ENCODE assay signal across 9 cellular contexts in the genomic region with DNA sequence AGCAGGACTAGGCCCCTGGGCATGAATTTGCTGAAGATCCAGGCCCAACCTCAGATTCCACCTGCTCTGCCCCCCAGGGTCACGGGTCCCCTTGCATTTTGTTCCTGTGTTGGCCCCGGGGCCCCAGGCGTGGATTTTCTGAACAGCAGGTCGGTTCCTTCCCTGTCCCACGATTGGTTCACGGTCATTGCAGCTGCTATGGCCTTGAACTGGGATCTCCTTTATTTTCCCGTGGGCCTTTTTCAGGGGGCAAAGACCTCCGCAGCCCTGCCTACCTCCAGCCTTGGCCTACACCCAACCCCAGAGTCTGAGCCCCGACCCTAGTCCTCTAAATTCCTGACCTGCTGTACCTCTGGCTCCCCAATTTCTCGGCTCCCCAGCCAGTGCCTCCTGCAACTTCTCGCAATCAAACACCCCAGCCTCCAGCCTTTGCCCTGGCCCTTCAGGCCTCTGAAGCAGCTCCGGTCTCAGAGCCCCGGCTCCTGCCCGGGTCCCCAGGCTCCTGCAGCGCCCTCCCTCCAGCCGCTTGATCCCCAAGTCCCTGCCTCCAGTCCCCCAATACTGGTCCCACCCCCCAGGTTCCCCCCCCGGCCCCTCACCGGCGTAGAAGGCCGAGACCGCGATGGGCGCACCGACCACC. TPM values are rescaled to one million over a fixed set of nuclear protein-coding genes. Genes with fewer than 3 reads are reported as not detected.
DNase-seq lines count a peak whose midpoint lies in the region; ATAC-seq and TF ChIP-seq lines count a peak whose summit lies in the region.
"Not testable (repeated sequence)": the region's sequence is repeated elsewhere in the genome, so short reads cannot be mapped to it uniquely, and the experiment has no call there.
"Had no signal": no experiment of that assay in that cellular context is flagged by ENCODE, and none has a peak within 500 bp of the region (broad histone marks: within the 10 kb centered on the region; RNA-seq: fewer than 3 reads in every experiment).

No MANE protein-coding gene starts in this region.

- not testable (repeated sequence) for H3K4me1 ChIP-seq in A673 (ENCODE audit: insufficient read depth, low read length, poor library complexity, severe bottlenecking); HCT116 (ENCODE audit: control insufficient read depth in 1 of 2, insufficient read depth in 2 of 2, low read length in 2 of 2); right cardiac atrium (ENCODE audit: control insufficient read depth, insufficient read depth, low read length)

- peak overlapping the region; percentile 61 for H3K9ac ChIP-seq in HCT116 (ENCODE audit: low read length)

- POLR2A ChIA-PET in A673 (lab: Charles Lee; ENCODE audit: low non-redundant PET), result not testable (repeated sequence)
- POLR2A ChIA-PET in HCT116 (lab: Charles Lee), result interaction anchor here (0.6 kb wide), 1 partner anchor 13 kb away, joined by 5 read pairs; no protein-coding TSS in a partner anchor
- POLR2A ChIA-PET in naive thymus-derived CD8-positive, alpha-beta T cell (lab: Charles Lee), result interaction anchor here (0.9 to 1.5 kb wide), 3 partner anchors 26 to 257 kb away, joined by 3 to 4 read pairs (median 4); a partner anchor contains a TSS

- H3K4me2 ChIP-seq in HCT116 (ENCODE audit: low read length), result peak overlapping the region; percentile 68

- not testable (repeated sequence) for TF ChIP-seq CTCF in A673 (conservative IDR thresholded peaks at IDR 0.05; ENCODE audit: low read depth, low read length); HCT116 (IDR thresholded peaks at IDR 0.05 in 2 of 3, conservative IDR thresholded peaks at IDR 0.05 in 1 of 3; ENCODE audit: borderline replicate concordance in 1 of 3, insufficient read depth in 1 of 3, low read depth in 2 of 3, low read length in 2 of 3); coronary artery (IDR thresholded peaks at IDR 0.05)

- not testable (repeated sequence) for TF ChIP-seq POLR2A in HCT116 (IDR thresholded peaks at IDR 0.05; ENCODE audit: borderline replicate concordance, extremely low read depth, insufficient read depth, insufficient read length)

- H3K27ac ChIP-seq in A673 (ENCODE audit: low read depth, low read length, poor library complexity, severe bottlenecking), result peak overlapping the region; percentile 47
- not testable (repeated sequence) for H3K27ac ChIP-seq in HCT116 (ENCODE audit: low read depth, low read length); coronary artery; right cardiac atrium (ENCODE audit: low read length)

- CTCF ChIA-PET in A673 (lab: Charles Lee); HCT116 (lab: Charles Lee): not testable (repeated sequence)

- H3K27ac Mint-ChIP-seq in activated T-helper 1 cell treated with anti-CD3 and anti-CD28 coated beads, Interleukin-12 subunit alpha, Interleukin-12 subunit beta, Interleukin-2, Interleukin-4 antibody, amounts not matched to agents 30 ng/mL and 10 ng/mL and 1 ng/mL, durations not matched to agents 14 hours and 24 hours and 36 hours, result not testable (repeated sequence)
- peak overlapping the region in 9 of 10 donors; percentile 34 to 91 (median 62) for H3K27ac Mint-ChIP-seq in naive thymus-derived CD8-positive, alpha-beta T cell
- H3K27ac Mint-ChIP-seq in stimulated activated naive B cell treated with anti-CD40 and anti-IgM and Interleukin-4, amounts not matched to agents 10 μg/mL and 1 μg/mL and 100 μg/mL, for 72 hours, result peak overlapping the region; percentile 59

- peak overlapping the region; percentile 85 for H3K4me3 Mint-ChIP-seq in activated T-helper 1 cell treated with anti-CD3 and anti-CD28 coated beads, Interleukin-12 subunit alpha, Interleukin-12 subunit beta, Interleukin-2, Interleukin-4 antibody, amounts not matched to agents 30 ng/mL and 10 ng/mL and 1 ng/mL, durations not matched to agents 14 hours and 24 hours and 36 hours
- peak overlapping the region; percentile 76 to 91 (median 84) for H3K4me3 Mint-ChIP-seq in naive thymus-derived CD8-positive, alpha-beta T cell
- H3K4me3 Mint-ChIP-seq in stimulated activated naive B cell treated with anti-CD40 and anti-IgM and Interleukin-4, amounts not matched to agents 10 μg/mL and 1 μg/mL and 100 μg/mL, for 72 hours, result peak overlapping the region; percentile 80 to 85

- H3K9me3 ChIP-seq in A673 (ENCODE audit: low read depth, low read length, poor library complexity, severe bottlenecking); HCT116 (ENCODE audit: control insufficient read depth in 1 of 2, insufficient read depth in 1 of 2, low read depth in 1 of 2, low read length in 2 of 2); right cardiac atrium (ENCODE audit: control insufficient read depth, low read length): not testable (repeated sequence)

- not testable (repeated sequence) for H3K4me1 Mint-ChIP-seq in activated T-helper 1 cell treated with anti-CD3 and anti-CD28 coated beads, Interleukin-12 subunit alpha, Interleukin-12 subunit beta, Interleukin-2, Interleukin-4 antibody, amounts not matched to agents 30 ng/mL and 10 ng/mL and 1 ng/mL, durations not matched to agents 14 hours and 24 hours and 36 hours (ENCODE audit: low read depth)
- H3K4me1 Mint-ChIP-seq in naive thymus-derived CD8-positive, alpha-beta T cell, result peaks cover 13 to 27% (median 20%) of the 10 kb centered on the region in 4 donors
- H3K4me1 Mint-ChIP-seq in stimulated activated naive B cell treated with anti-CD40 and anti-IgM and Interleukin-4, amounts not matched to agents 10 μg/mL and 1 μg/mL and 100 μg/mL, for 72 hours, result peaks cover 7 to 28% of the 10 kb centered on the region in 2 donors

- not testable (repeated sequence) for H4K20me1 ChIP-seq in HCT116 (ENCODE audit: insufficient read depth)

- DNase-seq in A673 (ENCODE audit: low spot score); HCT116 (ENCODE audit: low read depth, low spot score); activated T-helper 1 cell treated with anti-CD3 and anti-CD28 coated beads, Interleukin-12 subunit alpha, Interleukin-12 subunit beta, Interleukin-2, Interleukin-4 antibody, amounts not matched to agents 30 ng/mL and 10 ng/mL and 1 ng/mL, durations not matched to agents 14 hours and 24 hours and 36 hours (ENCODE audit: low spot score); coronary artery (ENCODE audit: low spot score); naive thymus-derived CD8-positive, alpha-beta T cell; stimulated activated naive B cell treated with anti-CD40 and anti-IgM and Interleukin-4, amounts not matched to agents 10 μg/mL and 1 μg/mL and 100 μg/mL, for 72 hours: not testable (repeated sequence)
- peak; percentile 14 for DNase-seq in RKO (ENCODE audit: low spot score)
- DNase-seq in right cardiac atrium, result peak in 1 of 3 donors; percentile 21

- not testable (repeated sequence) for H3K9me2 ChIP-seq in HCT116 (ENCODE audit: insufficient read depth)

- intact Hi-C loops in A673 (cut with micrococcal nuclease; ENCODE audit: unreplicated experiment); HCT116 (cut with micrococcal nuclease); right cardiac atrium (cut with DNase I): not testable (repeated sequence)
- intact Hi-C loops in activated T-helper 1 cell treated with anti-CD3 and anti-CD28 coated beads, Interleukin-12 subunit alpha, Interleukin-12 subunit beta, Interleukin-2, Interleukin-4 antibody, amounts not matched to agents 30 ng/mL and 10 ng/mL and 1 ng/mL, durations not matched to agents 14 hours and 24 hours and 36 hours (cut with micrococcal nuclease), result loop anchor here (5.0 kb wide), 1 partner anchor 65 kb away; no protein-coding TSS in a partner anchor

- H3K79me2 ChIP-seq in HCT116 (ENCODE audit: insufficient read depth, low read length), result not testable (repeated sequence)

- H2AFZ ChIP-seq in HCT116 (ENCODE audit: low read depth, low read length, poor library complexity, severe bottlenecking), result not testable (repeated sequence)

- H3K27me3 ChIP-seq in A673 (replicated peaks; ENCODE audit: insufficient read depth, low read depth, low read length, poor library complexity); HCT116 (ENCODE audit: insufficient read depth, low read length); right cardiac atrium (ENCODE audit: control insufficient read depth, insufficient read depth): not testable (repeated sequence)

- H3K9me3 Mint-ChIP-seq in activated T-helper 1 cell treated with anti-CD3 and anti-CD28 coated beads, Interleukin-12 subunit alpha, Interleukin-12 subunit beta, Interleukin-2, Interleukin-4 antibody, amounts not matched to agents 30 ng/mL and 10 ng/mL and 1 ng/mL, durations not matched to agents 14 hours and 24 hours and 36 hours; naive thymus-derived CD8-positive, alpha-beta T cell; stimulated activated naive B cell treated with anti-CD40 and anti-IgM and Interleukin-4, amounts not matched to agents 10 μg/mL and 1 μg/mL and 100 μg/mL, for 72 hours: not testable (repeated sequence)

- not testable (repeated sequence) for H3K36me3 ChIP-seq in A673 (ENCODE audit: insufficient read depth, low read length, poor library complexity, severe bottlenecking); HCT116 (ENCODE audit: control insufficient read depth in 1 of 2, insufficient read depth in 2 of 2, low read length in 2 of 2)

- not testable (repeated sequence) for BruUV-seq in A673 (replicated peaks; lab: Mats Ljungman, UMichigan); HCT116 (replicated peaks; lab: Mats Ljungman, UMichigan)

- not testable (repeated sequence) for TF ChIP-seq RAD21 in HCT116 (IDR thresholded peaks at IDR 0.05; ENCODE audit: low read depth)

- 46% methylated on average over 24 of the region's 24 CpGs for WGBS in right cardiac atrium

- RAD21 ChIA-PET in HCT116 (lab: Charles Lee; ENCODE audit: low non-redundant PET in 1 of 2, low total read pairs in 2 of 2, uncharacterized antibody in 2 of 2, unreplicated experiment in 2 of 2), result interaction anchor here in 1 of 2 experiments (0.6 kb wide), 1 partner anchor 241 kb away, joined by 4 read pairs; a partner anchor contains a TSS

- H3K27me3 Mint-ChIP-seq in activated T-helper 1 cell treated with anti-CD3 and anti-CD28 coated beads, Interleukin-12 subunit alpha, Interleukin-12 subunit beta, Interleukin-2, Interleukin-4 antibody, amounts not matched to agents 30 ng/mL and 10 ng/mL and 1 ng/mL, durations not matched to agents 14 hours and 24 hours and 36 hours (ENCODE audit: insufficient read depth); naive thymus-derived CD8-positive, alpha-beta T cell: not testable (repeated sequence)
- peaks cover 0 to 22% of the 10 kb centered on the region in 2 donors for H3K27me3 Mint-ChIP-seq in stimulated activated naive B cell treated with anti-CD40 and anti-IgM and Interleukin-4, amounts not matched to agents 10 μg/mL and 1 μg/mL and 100 μg/mL, for 72 hours

- peak; percentile 25 for ATAC-seq in HCT116
- ATAC-seq in right cardiac atrium, result peak; percentile 52 to 56
- ATAC-seq in naive thymus-derived CD8-positive, alpha-beta T cell, result peak in 1 of 2 donors; percentile 8
- ATAC-seq in stimulated activated naive B cell treated with anti-CD40 and anti-IgM and Interleukin-4, amounts not matched to agents 10 μg/mL and 1 μg/mL and 100 μg/mL, for 72 hours (replicated peaks), result peak; percentile 25 to 32

- H3K4me3 ChIP-seq in A673 (ENCODE audit: low read depth, low read length, poor library complexity, severe bottlenecking) (peak overlapping the region; percentile 49), HCT116 (replicated peaks in 1 of 2; ENCODE audit: low read depth in 1 of 2, low read length in 2 of 2) (peak overlapping the region; percentile 48 to 60), coronary artery (peak overlapping the region; percentile 72), right cardiac atrium (ENCODE audit: low read length) (peak overlapping the region; percentile 36)

- H3K36me3 Mint-ChIP-seq in activated T-helper 1 cell treated with anti-CD3 and anti-CD28 coated beads, Interleukin-12 subunit alpha, Interleukin-12 subunit beta, Interleukin-2, Interleukin-4 antibody, amounts not matched to agents 30 ng/mL and 10 ng/mL and 1 ng/mL, durations not matched to agents 14 hours and 24 hours and 36 hours (ENCODE audit: low read depth); stimulated activated naive B cell treated with anti-CD40 and anti-IgM and Interleukin-4, amounts not matched to agents 10 μg/mL and 1 μg/mL and 100 μg/mL, for 72 hours: not testable (repeated sequence)
- peaks cover 0 to 30% (median 3%) of the 10 kb centered on the region in 3 donors for H3K36me3 Mint-ChIP-seq in naive thymus-derived CD8-positive, alpha-beta T cell

RNA-seq across cellular contexts. Expression of a gene that starts 12.8 kb away (rescaled TPM):
- total RNA-seq in A673 (2021) (8.9 and 10.8 TPM in 2 replicates), HCT116 (2021; ENCODE audit: unreplicated experiment) (23.1 TPM), right cardiac atrium (10 to 100 TPM; 18.8 to 26.9 (median 22.0) TPM)
- 19.0 and 26.1 TPM in 2 replicates for polyA plus RNA-seq in HCT116 (2012)
- total RNA-seq in activated T-helper 1 cell treated with anti-CD3 and anti-CD28 coated beads, Interleukin-12 subunit alpha, Interleukin-12 subunit beta, Interleukin-2, Interleukin-4 antibody, amounts not matched to agents 30 ng/mL and 10 ng/mL and 1 ng/mL, durations not matched to agents 14 hours and 24 hours and 36 hours, result 8.4 and 8.9 TPM in 2 replicates
- 29.1 TPM for polyA plus RNA-seq in right cardiac atrium
- total RNA-seq in naive thymus-derived CD8-positive, alpha-beta T cell, result 10 to 100 TPM; 20.5 to 20.9 TPM
- polyA plus RNA-seq in naive thymus-derived CD8-positive, alpha-beta T cell, result 10 to 100 TPM in 1 of 3 donors, 1 to 10 TPM in 2; 3.3 to 12.6 (median 9.7) TPM

RNA-seq across cellular contexts. Expression of a gene that starts 15.2 kb away (rescaled TPM):
- not detected in 2 replicates for total RNA-seq in A673 (2021)
- 0.79 TPM for total RNA-seq in HCT116 (2021; ENCODE audit: unreplicated experiment)
- 0.19 and 0.34 TPM in 2 replicates for polyA plus RNA-seq in HCT116 (2012)
- total RNA-seq in activated T-helper 1 cell treated with anti-CD3 and anti-CD28 coated beads, Interleukin-12 subunit alpha, Interleukin-12 subunit beta, Interleukin-2, Interleukin-4 antibody, amounts not matched to agents 30 ng/mL and 10 ng/mL and 1 ng/mL, durations not matched to agents 14 hours and 24 hours and 36 hours, result 0.70 and 1.2 TPM in 2 replicates
- under 1 TPM in 2 of 4 donors, not detected in 2; 0.44 to 0.95 TPM for total RNA-seq in right cardiac atrium
- polyA plus RNA-seq in right cardiac atrium, result not detected
- 1 to 10 TPM; 4.5 to 5.4 TPM for total RNA-seq in naive thymus-derived CD8-positive, alpha-beta T cell
- under 1 TPM in 1 of 3 donors, not detected in 2; 0.53 TPM for polyA plus RNA-seq in naive thymus-derived CD8-positive, alpha-beta T cell
- total RNA-seq: hepatocyte had no signal

RNA-seq across cellular contexts. Expression of a gene that starts 25.8 kb away (rescaled TPM):
- total RNA-seq in A673 (2021) (1.6 and 2.7 TPM in 2 replicates), HCT116 (2021; ENCODE audit: unreplicated experiment) (1.9 TPM), right cardiac atrium (1 to 10 TPM; 2.1 to 3.8 (median 3.0) TPM)
- polyA plus RNA-seq in HCT116 (2012), result 1.2 and 1.4 TPM in 2 replicates
- total RNA-seq in activated T-helper 1 cell treated with anti-CD3 and anti-CD28 coated beads, Interleukin-12 subunit alpha, Interleukin-12 subunit beta, Interleukin-2, Interleukin-4 antibody, amounts not matched to agents 30 ng/mL and 10 ng/mL and 1 ng/mL, durations not matched to agents 14 hours and 24 hours and 36 hours, result 0.12 and 0.41 TPM in 2 replicates
- polyA plus RNA-seq in right cardiac atrium, result 2.1 TPM
- 1 to 10 TPM in 1 of 2 experiments, under 1 TPM in 1; 0.66 to 2.1 TPM for total RNA-seq in naive thymus-derived CD8-positive, alpha-beta T cell
- not detected for polyA plus RNA-seq in naive thymus-derived CD8-positive, alpha-beta T cell
